15 cellular contexts compared by ENCODE assay signal in genomic region chr3:166829896-166830295, GRCh38.
DNase-seq lines count a peak whose midpoint lies in the region; ATAC-seq and TF ChIP-seq lines count a peak whose summit lies in the region.
"Had no signal": no experiment of that assay in that cellular context is flagged by ENCODE, and none has a peak within 500 bp of the region (broad histone marks: within the 10 kb centered on the region; RNA-seq: fewer than 3 reads in every experiment).

No MANE protein-coding gene starts in this region.

- H3K27me3 Mint-ChIP-seq in Caco-2 (ENCODE audit: insufficient read depth, unreplicated experiment): no peaks in the 10 kb centered on the region
- no peaks in the 10 kb centered on the region for H3K27me3 Mint-ChIP-seq in CD8-positive, alpha-beta T cell (ENCODE audit: low read depth)

- CTCF ChIA-PET in Caco-2 (lab: Charles Lee): no interaction called here
- CTCF ChIA-PET in CD8-positive, alpha-beta T cell (lab: Charles Lee): no interaction called here

- H3K36me3 ChIP-seq in Caco-2 (ENCODE audit: control insufficient read depth, insufficient read depth, low read length) (no peaks in the 10 kb centered on the region), liver (ENCODE audit: control insufficient read depth in 4 of 4, insufficient read depth in 3 of 4, low read depth in 1 of 4, low read length in 3 of 4) (no peaks in the 10 kb centered on the region), prostate gland (no peaks in the 10 kb centered on the region)
- no peaks in the 10 kb centered on the region for H3K36me3 ChIP-seq in CD8-positive, alpha-beta T cell (ENCODE audit: insufficient read depth, low read length)
- H3K36me3 ChIP-seq: gastroesophageal sphincter had no signal

- peaks cover 12% of the 10 kb centered on the region for H3K9me3 Mint-ChIP-seq in Caco-2 (ENCODE audit: unreplicated experiment)
- no peaks in the 10 kb centered on the region for H3K9me3 Mint-ChIP-seq in CD8-positive, alpha-beta T cell
- H3K9me3 Mint-ChIP-seq: activated naive CD4-positive, alpha-beta T cell treated with anti-CD3 and anti-CD28 coated beads for 36 hours had no signal

- H3K27ac ChIP-seq in liver (ENCODE audit: low read depth in 1 of 2, low read length in 2 of 2): no peak overlapping the region
- H3K27ac ChIP-seq in CD8-positive, alpha-beta T cell (ENCODE audit: low read depth, low read length): no peak overlapping the region
- H3K27ac ChIP-seq in prostate gland: no peak overlapping the region
- H3K27ac ChIP-seq: gastroesophageal sphincter had no signal

- POLR2A ChIA-PET in Caco-2 (lab: Charles Lee): no interaction called here
- POLR2A ChIA-PET in CD8-positive, alpha-beta T cell (lab: Charles Lee): no interaction called here

- BruUV-seq in Caco-2 (replicated peaks; lab: Mats Ljungman, UMichigan): no TSS peak

- DNase-seq in Caco-2: peak; percentile 41 to 57
- peak; percentile 42 for DNase-seq in M059J (ENCODE audit: low read depth)
- peak; percentile 61 to 76 for DNase-seq in SHP77 (lab: John Stamatoyannopoulos, UW)
- no peak for DNase-seq in CD8-positive, alpha-beta T cell
- no peak for DNase-seq in prostate gland (ENCODE audit: low spot score)
- DNase-seq: activated CD4-positive, alpha-beta T cell treated with anti-CD3 and anti-CD28 coated beads for 1 hour; activated CD8-positive, alpha-beta memory T cell treated with anti-CD3 and anti-CD28 coated beads, Interleukin-2, amount 50 U/mL, for 4 hours; activated naive CD4-positive, alpha-beta T cell treated with anti-CD3 and anti-CD28 coated beads for 36 hours; DMS79 treated with DMSO at 0.1 percent for 48 hours; stimulated activated naive CD8-positive, alpha-beta T cell treated with anti-CD3 and anti-CD28 coated beads, Interleukin-15, Interleukin-2, amounts not matched to agents 100 U/mL and 50 U/mL, for 24 hours had no signal

- no peaks in the 10 kb centered on the region for H3K9me3 ChIP-seq in Caco-2
- H3K9me3 ChIP-seq in liver (ENCODE audit: control insufficient read depth in 4 of 4, low read length in 3 of 4): no peaks in the 10 kb centered on the region
- H3K9me3 ChIP-seq in CD8-positive, alpha-beta T cell (ENCODE audit: low read length): no peaks in the 10 kb centered on the region
- no peaks in the 10 kb centered on the region for H3K9me3 ChIP-seq in prostate gland
- H3K9me3 ChIP-seq: gastroesophageal sphincter had no signal

- no peak for ATAC-seq in HG03460 (IDR thresholded peaks at IDR 0.05; ENCODE audit: unreplicated experiment)
- ATAC-seq in HG02938 (IDR thresholded peaks at IDR 0.05; ENCODE audit: unreplicated experiment): no peak
- no peak for ATAC-seq in CD8-positive, alpha-beta T cell
- ATAC-seq: gastroesophageal sphincter; stimulated activated naive CD8-positive, alpha-beta T cell treated with anti-CD3 and anti-CD28 coated beads, Interleukin-15, Interleukin-2, amounts not matched to agents 100 U/mL and 50 U/mL, for 24 hours had no signal

- no peak overlapping the region for H3K4me3 Mint-ChIP-seq in Caco-2 (ENCODE audit: unreplicated experiment)
- H3K4me3 Mint-ChIP-seq in CD8-positive, alpha-beta T cell: no peak overlapping the region
- H3K4me3 Mint-ChIP-seq: activated naive CD4-positive, alpha-beta T cell treated with anti-CD3 and anti-CD28 coated beads for 36 hours had no signal

- TF ChIP-seq RAD21 in liver (IDR thresholded peaks at IDR 0.05): peak; percentile 19 to 39

- no peak overlapping the region for H3K9ac ChIP-seq in liver (ENCODE audit: low read depth in 1 of 2, low read length in 2 of 2)

- no peak for TF ChIP-seq CTCF in Caco-2 (IDR thresholded peaks at IDR 0.05; ENCODE audit: insufficient read depth in 1 of 2, low read depth in 1 of 2, low read length in 1 of 2, severe bottlenecking in 1 of 2, unreplicated experiment in 1 of 2)
- no peak for TF ChIP-seq CTCF in liver (IDR thresholded peaks at IDR 0.05; ENCODE audit: low read depth, low read length, missing input control)
- no peak for TF ChIP-seq CTCF in CD8-positive, alpha-beta T cell (IDR thresholded peaks at IDR 0.05)
- TF ChIP-seq CTCF in prostate gland (IDR thresholded peaks at IDR 0.05): no peak

- H3K27me3 ChIP-seq in Caco-2 (replicated peaks; ENCODE audit: control insufficient read depth, insufficient read depth, low read length) (no peaks in the 10 kb centered on the region), liver (ENCODE audit: control insufficient read depth in 4 of 4, insufficient read depth in 4 of 4, low read length in 3 of 4) (no peaks in the 10 kb centered on the region), prostate gland (replicated peaks; ENCODE audit: insufficient read depth) (no peaks in the 10 kb centered on the region)
- no peaks in the 10 kb centered on the region for H3K27me3 ChIP-seq in CD8-positive, alpha-beta T cell (ENCODE audit: insufficient read depth, low read length)
- H3K27me3 ChIP-seq: gastroesophageal sphincter had no signal

- 28% methylated on average over 3 of the region's 3 CpGs for WGBS in liver
- WGBS in prostate gland: 42% methylated on average over 3 of the region's 3 CpGs

- no peak for TF ChIP-seq POLR2A in prostate gland (IDR thresholded peaks at IDR 0.05)

- no peak overlapping the region for H3K27ac Mint-ChIP-seq in Caco-2 (ENCODE audit: unreplicated experiment)
- no peak overlapping the region for H3K27ac Mint-ChIP-seq in CD8-positive, alpha-beta T cell
- H3K27ac Mint-ChIP-seq: activated naive CD4-positive, alpha-beta T cell treated with anti-CD3 and anti-CD28 coated beads for 36 hours had no signal

- no peaks in the 10 kb centered on the region for H3K36me3 Mint-ChIP-seq in Caco-2 (ENCODE audit: insufficient read depth, unreplicated experiment)
- no peaks in the 10 kb centered on the region for H3K36me3 Mint-ChIP-seq in CD8-positive, alpha-beta T cell

- H3K4me1 Mint-ChIP-seq in Caco-2 (ENCODE audit: low read depth, unreplicated experiment): no peaks in the 10 kb centered on the region
- H3K4me1 Mint-ChIP-seq in CD8-positive, alpha-beta T cell (ENCODE audit: low read depth): no peaks in the 10 kb centered on the region

- intact Hi-C loops in Caco-2 (cut with micrococcal nuclease; ENCODE audit: unreplicated experiment): loop anchor here (5.0 kb wide), 1 partner anchor 118 kb away; no protein-coding TSS in a partner anchor
- intact Hi-C loops in CD8-positive, alpha-beta T cell (cut with DNase I, micrococcal nuclease): no loop called here
- intact Hi-C loops in prostate gland (cut with DNase I): no loop called here

- H3K4me3 ChIP-seq in Caco-2 (ENCODE audit: low read depth, low read length) (no peak overlapping the region), liver (ENCODE audit: low read depth in 1 of 3, low read length in 3 of 3) (no peak overlapping the region), prostate gland (no peak overlapping the region)
- H3K4me3 ChIP-seq in CD8-positive, alpha-beta T cell (ENCODE audit: low read depth, low read length): no peak overlapping the region
- H3K4me3 ChIP-seq: gastroesophageal sphincter, smooth muscle cell had no signal

- peaks cover 18% of the 10 kb centered on the region for H3K4me1 ChIP-seq in Caco-2
- H3K4me1 ChIP-seq in liver (ENCODE audit: control insufficient read depth in 4 of 4, insufficient read depth in 4 of 4, low read length in 3 of 4): peaks cover 0 to 6% (median 5%) of the 10 kb centered on the region in 4 donors
- H3K4me1 ChIP-seq in CD8-positive, alpha-beta T cell (ENCODE audit: insufficient read depth, low read length): no peaks in the 10 kb centered on the region
- no peaks in the 10 kb centered on the region for H3K4me1 ChIP-seq in prostate gland (replicated peaks)
- H3K4me1 ChIP-seq: gastroesophageal sphincter had no signal

TF ChIP-seq in liver, 16 proteins besides CTCF, POLR2A, EP300 and RAD21 (continues in another document):
- peak; percentile 61 to 68 for TF ChIP-seq HNF4A (conservative IDR thresholded peaks at IDR 0.05)
- peak; percentile 65 for TF ChIP-seq SP1 (IDR thresholded peaks at IDR 0.05)
- peak; percentile 23 to 44 for TF ChIP-seq JUND (IDR thresholded peaks at IDR 0.05)
- TF ChIP-seq HNF4G (IDR thresholded peaks at IDR 0.05): no peak
- TF ChIP-seq, protein P1, sequence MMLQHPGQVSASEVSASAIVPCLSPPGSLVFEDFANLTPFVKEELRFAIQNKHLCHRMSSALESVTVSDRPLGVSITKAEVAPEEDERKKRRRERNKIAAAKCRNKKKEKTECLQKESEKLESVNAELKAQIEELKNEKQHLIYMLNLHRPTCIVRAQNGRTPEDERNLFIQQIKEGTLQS (IDR thresholded peaks at IDR 0.05): no peak
- TF ChIP-seq NR2F2 (IDR thresholded peaks at IDR 0.05): peak; percentile 72
- TF ChIP-seq RXRA (IDR thresholded peaks at IDR 0.05): peak; percentile 94
- TF ChIP-seq TAF1 (conservative IDR thresholded peaks at IDR 0.05): no peak
- TF ChIP-seq MAX (IDR thresholded peaks at IDR 0.05): peak; percentile 20
- no peak for TF ChIP-seq EGR1 (IDR thresholded peaks at IDR 0.05; ENCODE audit: low read depth in 2 of 2)
- peak; percentile 54 for TF ChIP-seq YY1 (IDR thresholded peaks at IDR 0.05)
- peak in 1 of 2 donors; percentile 23 for TF ChIP-seq GABPA (IDR thresholded peaks at IDR 0.05 in 1 of 2, conservative IDR thresholded peaks at IDR 0.05 in 1 of 2)
- TF ChIP-seq FOXA2 (IDR thresholded peaks at IDR 0.05): peak; percentile 89

Comparison
In these comparisons a context has a peak if more than half of its experiments do, and no peak if none do; other contexts are left out.
1. DNase-seq: peak in Caco-2 (2 of 2), M059J (single experiment) and SHP77 (2 of 2); none in CD8-positive, alpha-beta T cell (0 of 7) and prostate gland (single experiment).